ENCODE assay signal across 27 cellular contexts in genomic region chr14:54979039-54979438, GRCh38.
"Had no signal": no experiment of that assay in that cellular context is flagged by ENCODE, and none has a peak within 500 bp of the region (broad histone marks: within the 10 kb centered on the region; RNA-seq: fewer than 3 reads in every experiment).

No MANE protein-coding gene starts in this region.

- H3K27me3 Mint-ChIP-seq: activated B cell treated with CpG ODN at 0.5 μM for 24 hours; activated naive CD4-positive, alpha-beta T cell treated with anti-CD3 and anti-CD28 coated beads, Interleukin-2, amount 50 U/mL, for 24 hours had no signal

- H3K4me3 ChIP-seq: breast epithelium, MG63, Peyer's patch, SJCRH30 had no signal

- H3K4me1 ChIP-seq: breast epithelium, Peyer's patch, SJCRH30 had no signal

- H3K27ac Mint-ChIP-seq: activated B cell treated with CpG ODN at 0.5 μM for 24 hours; activated naive CD4-positive, alpha-beta T cell treated with anti-CD3 and anti-CD28 coated beads, Interleukin-2, amount 50 U/mL, for 24 hours; activated T-helper 2 cell treated with anti-CD3 and anti-CD28 coated beads, Interferon-gamma antibody, Interleukin-2, Interleukin-4, amounts not matched to agents 10 μg/mL and 5 μg/mL and 100 μg/mL, durations not matched to agents 14 hours and 24 hours and 36 hours; T-helper 2 cell treated with Interferon-gamma antibody and Interleukin-4, amounts not matched to agents 5 μg/mL and 100 μg/mL, for 36 hours had no signal

- H3K27ac ChIP-seq: breast epithelium, KMS-11, Peyer's patch, RWPE1, SJCRH30 had no signal

- H3K27me3 ChIP-seq: breast epithelium, MG63, Peyer's patch, SJCRH30 had no signal

- H3K9ac ChIP-seq: KMS-11, SK-N-SH had no signal

- H3K9me3 ChIP-seq: breast epithelium, MG63, Peyer's patch, SJCRH30, SK-N-SH had no signal

- H3K4me2 ChIP-seq: KMS-11, SK-N-SH had no signal

- H3K4me1 Mint-ChIP-seq: activated B cell treated with CpG ODN at 0.5 μM for 24 hours; activated naive CD4-positive, alpha-beta T cell treated with anti-CD3 and anti-CD28 coated beads, Interleukin-2, amount 50 U/mL, for 24 hours had no signal

- H3K36me3 ChIP-seq: breast epithelium, Peyer's patch had no signal

- DNase-seq: activated B cell treated with CpG ODN at 0.5 μM for 24 hours; activated CD4-positive, alpha-beta T cell treated with anti-CD3 and anti-CD28 coated beads, Interleukin-2, amount 50 U/mL, for 4 hours; activated gamma-delta T cell treated with Interleukin-2 at 50 U/mL for 16 hours; activated T-cell treated with anti-CD3 and anti-CD28 coated beads, Interleukin-2, amount 50 U/mL, for 48 hours; aorta; caudate nucleus; MG63; MV-4-11; NCI-H1092 treated with DMSO at 0.1 percent for 48 hours; NCI-H1436; NCI-H1694 treated with DMSO at 0.1 percent for 48 hours; NCI-H2029 treated with DMSO at 0.1 percent for 48 hours; NCI-H345; NCI-H510A; NCI-H526 treated with DMSO at 0.1 percent for 48 hours; NCI-H82; Peyer's patch; Right ventricle myocardium superior; SJCRH30; SK-N-SH; T-helper 1 cell had no signal

- H3K4me3 Mint-ChIP-seq: activated B cell treated with CpG ODN at 0.5 μM for 24 hours; activated naive CD4-positive, alpha-beta T cell treated with anti-CD3 and anti-CD28 coated beads, Interleukin-2, amount 50 U/mL, for 24 hours; T-helper 2 cell treated with Interferon-gamma antibody and Interleukin-4, amounts not matched to agents 5 μg/mL and 100 μg/mL, for 36 hours had no signal

- H3K9me3 Mint-ChIP-seq: activated B cell treated with CpG ODN at 0.5 μM for 24 hours; activated naive CD4-positive, alpha-beta T cell treated with anti-CD3 and anti-CD28 coated beads, Interleukin-2, amount 50 U/mL, for 24 hours; activated T-helper 2 cell treated with anti-CD3 and anti-CD28 coated beads, Interferon-gamma antibody, Interleukin-2, Interleukin-4, amounts not matched to agents 10 μg/mL and 5 μg/mL and 100 μg/mL, durations not matched to agents 14 hours and 24 hours and 36 hours; T-helper 2 cell treated with Interferon-gamma antibody and Interleukin-4, amounts not matched to agents 5 μg/mL and 100 μg/mL, for 36 hours had no signal
